ENCODE assay signal across 22 cellular contexts in the genomic region with DNA sequence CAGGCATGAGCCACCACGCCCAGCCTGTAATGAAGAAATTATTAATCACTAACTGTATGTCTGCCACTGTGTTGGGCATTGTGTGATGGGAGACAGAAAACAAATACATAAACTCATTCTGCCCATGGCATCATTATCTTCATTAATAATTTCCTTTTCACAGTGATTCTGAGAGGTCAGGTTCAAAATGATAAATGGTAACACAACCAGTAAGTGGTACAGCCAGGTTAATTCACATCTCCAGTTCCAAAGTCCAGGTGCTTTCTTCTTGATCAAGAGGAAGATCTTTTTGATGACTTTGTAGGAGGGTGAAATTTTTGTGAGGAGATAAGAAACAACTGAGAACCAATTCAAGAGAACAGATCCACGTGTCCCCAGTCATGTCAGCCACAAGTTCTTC.
A peak's percentile ranks its signal among the peaks of the same experiment; 100 is the strongest.
DNase-seq lines count a peak whose midpoint lies in the region; ATAC-seq, FAIRE-seq and TF ChIP-seq lines count a peak whose summit lies in the region.
"Had no signal": no experiment of that assay in that cellular context is flagged by ENCODE, and none has a peak within 500 bp of the region (broad histone marks: within the 10 kb centered on the region; RNA-seq: fewer than 3 reads in every experiment).

No MANE protein-coding gene starts in this region.

- intact Hi-C loops in activated CD4-positive, alpha-beta T cell treated with anti-CD3 and anti-CD28 coated beads, Interleukin-2, amount 10 ng/mL, durations not matched to agents 24 days and 14 days (cut with micrococcal nuclease) = loop anchor here (5.0 kb wide), 1 partner anchor 38 kb away; no protein-coding TSS in a partner anchor
- intact Hi-C loops in natural killer cell (cut with micrococcal nuclease) = loop anchor here (1.0 kb wide), 1 partner anchor 9 kb away; no protein-coding TSS in a partner anchor

- FAIRE-seq in urothelium cell line (lab: Jason Lieb, UNC) = no peak
- FAIRE-seq: GM19239, H1 had no signal

- TF ChIP-seq CTCF in natural killer cell (IDR thresholded peaks at IDR 0.05) = no peak

- H3K36me3 Mint-ChIP-seq in activated CD4-positive, alpha-beta T cell treated with anti-CD3 and anti-CD28 coated beads, Interleukin-2, amount 10 ng/mL, durations not matched to agents 24 days and 14 days (ENCODE audit: low read depth) = peaks cover 21% of the 10 kb centered on the region
- no peaks in the 10 kb centered on the region for H3K36me3 Mint-ChIP-seq in natural killer cell
- H3K36me3 Mint-ChIP-seq in natural killer cell treated with Interleukin-12 subunit alpha and Interleukin-12 subunit beta and Interleukin-15 and Interleukin-18, amount 100 ng/mL, for 72 hours = peaks cover 2% of the 10 kb centered on the region
- peaks cover 32% of the 10 kb centered on the region for H3K36me3 Mint-ChIP-seq in activated T-helper 17 cell treated with anti-CD3 and anti-CD28 coated beads, Interleukin-2, amount 50 U/mL, for 72 hours (ENCODE audit: low read depth)
- peaks cover 2 to 10% of the 10 kb centered on the region in 2 donors for H3K36me3 Mint-ChIP-seq in stimulated activated naive B cell treated with anti-CD40 and anti-IgM and Interleukin-4, amounts not matched to agents 10 μg/mL and 1 μg/mL and 100 μg/mL, for 72 hours

- H3K9me3 Mint-ChIP-seq in activated CD4-positive, alpha-beta T cell treated with anti-CD3 and anti-CD28 coated beads, Interleukin-2, amount 10 ng/mL, durations not matched to agents 24 days and 14 days = no peaks in the 10 kb centered on the region
- no peaks in the 10 kb centered on the region for H3K9me3 Mint-ChIP-seq in natural killer cell
- no peaks in the 10 kb centered on the region for H3K9me3 Mint-ChIP-seq in natural killer cell treated with Interleukin-12 subunit alpha and Interleukin-12 subunit beta and Interleukin-15 and Interleukin-18, amount 100 ng/mL, for 72 hours
- no peaks in the 10 kb centered on the region for H3K9me3 Mint-ChIP-seq in activated T-helper 17 cell treated with anti-CD3 and anti-CD28 coated beads, Interleukin-2, amount 50 U/mL, for 72 hours
- H3K9me3 Mint-ChIP-seq in stimulated activated naive B cell treated with anti-CD40 and anti-IgM and Interleukin-4, amounts not matched to agents 10 μg/mL and 1 μg/mL and 100 μg/mL, for 72 hours = no peaks in the 10 kb centered on the region

- no peaks in the 10 kb centered on the region for H3K27me3 Mint-ChIP-seq in activated CD4-positive, alpha-beta T cell treated with anti-CD3 and anti-CD28 coated beads, Interleukin-2, amount 10 ng/mL, durations not matched to agents 24 days and 14 days
- no peaks in the 10 kb centered on the region for H3K27me3 Mint-ChIP-seq in natural killer cell (ENCODE audit: low read depth in 2 of 2)
- H3K27me3 Mint-ChIP-seq in natural killer cell treated with Interleukin-12 subunit alpha and Interleukin-12 subunit beta and Interleukin-15 and Interleukin-18, amount 100 ng/mL, for 72 hours = no peaks in the 10 kb centered on the region
- H3K27me3 Mint-ChIP-seq in activated T-helper 17 cell treated with anti-CD3 and anti-CD28 coated beads, Interleukin-2, amount 50 U/mL, for 72 hours = no peaks in the 10 kb centered on the region
- no peaks in the 10 kb centered on the region for H3K27me3 Mint-ChIP-seq in stimulated activated naive B cell treated with anti-CD40 and anti-IgM and Interleukin-4, amounts not matched to agents 10 μg/mL and 1 μg/mL and 100 μg/mL, for 72 hours

- DNase-seq in activated CD4-positive, alpha-beta T cell treated with anti-CD3 and anti-CD28 coated beads, Interleukin-2, amount 10 ng/mL, durations not matched to agents 24 days and 14 days = no peak
- DNase-seq in activated CD4-positive, alpha-beta T cell treated with anti-CD3 and anti-CD28 coated beads for 1 hour = no peak
- DNase-seq in natural killer cell = no peak
- DNase-seq in natural killer cell treated with Interleukin-12 subunit alpha and Interleukin-12 subunit beta and Interleukin-15 and Interleukin-18, amount 100 ng/mL, for 72 hours (ENCODE audit: low spot score) = no peak
- DNase-seq in stimulated activated naive B cell treated with anti-CD40 and anti-IgM and Interleukin-4, amounts not matched to agents 10 μg/mL and 1 μg/mL and 100 μg/mL, for 72 hours = no peak
- DNase-seq in NCI-H2107 treated with DMSO at 0.1 percent for 48 hours (lab: John Stamatoyannopoulos, UW; ENCODE audit: unreplicated experiment) = no peak
- no peak for DNase-seq in urothelium cell line (ENCODE audit: low spot score)
- DNase-seq: AML-193, C1 segment of cervical spinal cord, DMS79, KG1, NCI-H1105, NCI-H146, NCI-H2029 treated with DMSO at 0.1 percent for 48 hours, NCI-H2171 treated with DMSO at 0.1 percent for 48 hours, NCI-H446, NCI-H526, Right ventricle myocardium superior had no signal

- no peak for ATAC-seq in natural killer cell
- no peak for ATAC-seq in natural killer cell treated with Interleukin-12 subunit alpha and Interleukin-12 subunit beta and Interleukin-15 and Interleukin-18, amount 100 ng/mL, for 72 hours
- no peak for ATAC-seq in activated T-helper 17 cell treated with anti-CD3 and anti-CD28 coated beads, Interleukin-2, amount 50 U/mL, for 72 hours (replicated peaks)
- ATAC-seq in stimulated activated naive B cell treated with anti-CD40 and anti-IgM and Interleukin-4, amounts not matched to agents 10 μg/mL and 1 μg/mL and 100 μg/mL, for 72 hours (replicated peaks) = no peak
- ATAC-seq: HCT116 had no signal

- no peak overlapping the region for H3K4me3 Mint-ChIP-seq in activated CD4-positive, alpha-beta T cell treated with anti-CD3 and anti-CD28 coated beads, Interleukin-2, amount 10 ng/mL, durations not matched to agents 24 days and 14 days
- no peak overlapping the region for H3K4me3 Mint-ChIP-seq in natural killer cell
- no peak overlapping the region for H3K4me3 Mint-ChIP-seq in natural killer cell treated with Interleukin-12 subunit alpha and Interleukin-12 subunit beta and Interleukin-15 and Interleukin-18, amount 100 ng/mL, for 72 hours
- no peak overlapping the region for H3K4me3 Mint-ChIP-seq in activated T-helper 17 cell treated with anti-CD3 and anti-CD28 coated beads, Interleukin-2, amount 50 U/mL, for 72 hours
- no peak overlapping the region for H3K4me3 Mint-ChIP-seq in stimulated activated naive B cell treated with anti-CD40 and anti-IgM and Interleukin-4, amounts not matched to agents 10 μg/mL and 1 μg/mL and 100 μg/mL, for 72 hours

- no peaks in the 10 kb centered on the region for H3K4me1 Mint-ChIP-seq in activated CD4-positive, alpha-beta T cell treated with anti-CD3 and anti-CD28 coated beads, Interleukin-2, amount 10 ng/mL, durations not matched to agents 24 days and 14 days
- H3K4me1 Mint-ChIP-seq in natural killer cell = peaks cover 0 to 2% of the 10 kb centered on the region in 2 donors
- H3K4me1 Mint-ChIP-seq in natural killer cell treated with Interleukin-12 subunit alpha and Interleukin-12 subunit beta and Interleukin-15 and Interleukin-18, amount 100 ng/mL, for 72 hours (ENCODE audit: low read depth in 2 of 2) = peaks cover 0 to under 1% of the 10 kb centered on the region in 2 donors
- peaks cover 9% of the 10 kb centered on the region for H3K4me1 Mint-ChIP-seq in activated T-helper 17 cell treated with anti-CD3 and anti-CD28 coated beads, Interleukin-2, amount 50 U/mL, for 72 hours
- H3K4me1 Mint-ChIP-seq in stimulated activated naive B cell treated with anti-CD40 and anti-IgM and Interleukin-4, amounts not matched to agents 10 μg/mL and 1 μg/mL and 100 μg/mL, for 72 hours = peaks cover 0 to 5% of the 10 kb centered on the region in 2 donors

- H3K27ac Mint-ChIP-seq in activated CD4-positive, alpha-beta T cell treated with anti-CD3 and anti-CD28 coated beads, Interleukin-2, amount 10 ng/mL, durations not matched to agents 24 days and 14 days = peak overlapping the region; percentile 4
- H3K27ac Mint-ChIP-seq in natural killer cell = peak overlapping the region; percentile 3 to 58
- no peak overlapping the region for H3K27ac Mint-ChIP-seq in natural killer cell treated with Interleukin-12 subunit alpha and Interleukin-12 subunit beta and Interleukin-15 and Interleukin-18, amount 100 ng/mL, for 72 hours
- peak overlapping the region; percentile 31 for H3K27ac Mint-ChIP-seq in activated T-helper 17 cell treated with anti-CD3 and anti-CD28 coated beads, Interleukin-2, amount 50 U/mL, for 72 hours
- peak overlapping the region; percentile 2 for H3K27ac Mint-ChIP-seq in stimulated activated naive B cell treated with anti-CD40 and anti-IgM and Interleukin-4, amounts not matched to agents 10 μg/mL and 1 μg/mL and 100 μg/mL, for 72 hours

Comparison
In these comparisons a context has a peak if more than half of its experiments do, and no peak if none do; other contexts are left out.
1. H3K27ac Mint-ChIP-seq: peak in activated CD4-positive, alpha-beta T cell treated with anti-CD3 and anti-CD28 coated beads, Interleukin-2, amount 10 ng/mL, durations not matched to agents 24 days and 14 days (single experiment), natural killer cell (2 of 2), activated T-helper 17 cell treated with anti-CD3 and anti-CD28 coated beads, Interleukin-2, amount 50 U/mL, for 72 hours (single experiment) and stimulated activated naive B cell treated with anti-CD40 and anti-IgM and Interleukin-4, amounts not matched to agents 10 μg/mL and 1 μg/mL and 100 μg/mL, for 72 hours (single experiment); none in natural killer cell treated with Interleukin-12 subunit alpha and Interleukin-12 subunit beta and Interleukin-15 and Interleukin-18, amount 100 ng/mL, for 72 hours (0 of 2).